ENCODE assay signal across 8 cellular contexts in genomic region chr14:31026395-31027096, GRCh38. TPM values are rescaled to one million over a fixed set of nuclear protein-coding genes. Genes with fewer than 3 reads are reported as not detected.
DNase-seq lines count a peak whose midpoint lies in the region; ATAC-seq and TF ChIP-seq lines count a peak whose summit lies in the region.

No MANE protein-coding gene starts in this region.

- TF ChIP-seq POLR2A in esophagus squamous epithelium (IDR thresholded peaks at IDR 0.05), result peak in 3 of 4 donors; percentile 19 to 75 (median 43)

- intact Hi-C loops in esophagus squamous epithelium (cut with DNase I), result no loop called here

- H3K4me3 Mint-ChIP-seq in activated T-cell treated with anti-CD3 and anti-CD28 coated beads, Interleukin-2, amount 50 U/mL, for 72 hours, result peak overlapping the region; percentile 97 to 99

- no peaks in the 10 kb centered on the region for H3K9me3 ChIP-seq in esophagus squamous epithelium

- peaks cover 0 to 13% (median 0%) of the 10 kb centered on the region in 3 donors for H3K36me3 ChIP-seq in esophagus squamous epithelium

- peak overlapping the region; percentile 98 to 100 (median 100) for H3K27ac ChIP-seq in esophagus squamous epithelium

- H3K9me3 Mint-ChIP-seq in activated T-cell treated with anti-CD3 and anti-CD28 coated beads, Interleukin-2, amount 50 U/mL, for 72 hours, result no peaks in the 10 kb centered on the region

- peak overlapping the region; percentile 99 for H3K27ac Mint-ChIP-seq in activated T-cell treated with anti-CD3 and anti-CD28 coated beads, Interleukin-2, amount 50 U/mL, for 72 hours

- DNase-seq in DMS79 (lab: John Stamatoyannopoulos, UW), result peak; percentile 94
- peak; percentile 93 for DNase-seq in KG1 (lab: John Stamatoyannopoulos, UW)
- DNase-seq in activated T-cell treated with anti-CD3 and anti-CD28 coated beads, Interleukin-2, amount 50 U/mL, for 72 hours, result peak; percentile 92 to 94
- DNase-seq in esophagus squamous epithelium (lab: John Stamatoyannopoulos, UW), result peak; percentile 72
- DNase-seq in myocyte (ENCODE audit: low read depth), result peak; percentile 98
- peak; percentile 86 to 89 for DNase-seq in stimulated activated CD8-positive, alpha-beta memory T cell treated with anti-CD3 and anti-CD28 coated beads, Interleukin-7, amount 100 ng/mL, for 4 hours (ENCODE audit: low read depth in 2 of 2)

- H3K36me3 Mint-ChIP-seq in activated T-cell treated with anti-CD3 and anti-CD28 coated beads, Interleukin-2, amount 50 U/mL, for 72 hours (ENCODE audit: insufficient read depth in 2 of 2), result peaks cover 6 to 8% of the 10 kb centered on the region in 2 donors

- TF ChIP-seq CTCF in esophagus squamous epithelium (IDR thresholded peaks at IDR 0.05), result peak in 2 of 6 experiments; percentile 17 to 26

- peaks cover 7 to 33% (median 19%) of the 10 kb centered on the region in 3 donors for H3K4me1 ChIP-seq in esophagus squamous epithelium

- H3K27me3 ChIP-seq in esophagus squamous epithelium, result no peaks in the 10 kb centered on the region

- peaks cover 70% of the 10 kb centered on the region for H3K4me1 Mint-ChIP-seq in activated T-cell treated with anti-CD3 and anti-CD28 coated beads, Interleukin-2, amount 50 U/mL, for 72 hours (ENCODE audit: low read depth)

- ATAC-seq in GM21737 (IDR thresholded peaks at IDR 0.05; ENCODE audit: unreplicated experiment), result peak; percentile 93
- peak; percentile 95 to 96 for ATAC-seq in activated T-cell treated with anti-CD3 and anti-CD28 coated beads, Interleukin-2, amount 50 U/mL, for 72 hours (replicated peaks in 1 of 2)

- 1 to 2% methylated on average over 17 to 23 of the region's 48 CpGs for whole genome bisulfite sequencing in esophagus squamous epithelium, 2 donors

- H3K4me3 ChIP-seq in esophagus squamous epithelium, result peak overlapping the region; percentile 86 to 99 (median 90)

- H3K27me3 Mint-ChIP-seq in activated T-cell treated with anti-CD3 and anti-CD28 coated beads, Interleukin-2, amount 50 U/mL, for 72 hours (ENCODE audit: low read depth), result no peaks in the 10 kb centered on the region

TF ChIP-seq in PFSK-1, 5 proteins besides CTCF, POLR2A, EP300 and RAD21:
- TF ChIP-seq FOXP2 (optimal IDR thresholded peaks at IDR 0.05; ENCODE audit: borderline replicate concordance, extremely low read depth, extremely low read length, insufficient read depth) (no peak), REST (IDR thresholded peaks at IDR 0.05; ENCODE audit: insufficient read depth in 1 of 2, low read depth in 2 of 2, low read length in 2 of 2) (no peak), POLR2AphosphoS5 (IDR thresholded peaks at IDR 0.05; ENCODE audit: low read depth, low read length) (0 out of 2 replicates have a peak, but pooled peaks have one; percentile 69)
TF ChIP-seq in PFSK-1: peak in this region for 1.

RNA-seq across cellular contexts. Expression of gene STRN3, which starts 0.4 kb away (rescaled TPM):
- 4.9 TPM for polyA plus RNA-seq in PFSK-1 (2012; ENCODE audit: insufficient read length, low read depth)
- 10 to 100 TPM; 19.7 to 24.5 TPM for total RNA-seq in activated T-cell treated with anti-CD3 and anti-CD28 coated beads, Interleukin-2, amount 50 U/mL, for 72 hours
- total RNA-seq in esophagus squamous epithelium (10 to 100 TPM; 11.6 to 47.7 (median 38.9) TPM), myocyte (85.8 and 91.1 TPM in 2 replicates)
- polyA plus RNA-seq in myocyte (2012), result 22.5 TPM

RNA-seq across cellular contexts. Expression of gene AP4S1, which starts 1.1 kb away (rescaled TPM):
- 2.8 TPM for polyA plus RNA-seq in PFSK-1 (2012; ENCODE audit: insufficient read length, low read depth)
- total RNA-seq in activated T-cell treated with anti-CD3 and anti-CD28 coated beads, Interleukin-2, amount 50 U/mL, for 72 hours, result 1 to 10 TPM; 6.3 to 8.6 TPM
- total RNA-seq in esophagus squamous epithelium, result 1 to 10 TPM; 2.0 to 5.7 (median 4.2) TPM
- total RNA-seq in myocyte, result 6.7 and 6.9 TPM in 2 replicates
- polyA plus RNA-seq in myocyte (2012), result 7.0 TPM

Comparison
In these comparisons a context has a peak if more than half of its experiments do, and no peak if none do; other contexts are left out.
1. Peak in every context shown above with its lines: DNase-seq, ATAC-seq, H3K4me3 ChIP-seq and H3K27ac ChIP-seq.